Comparison of ENCODE assay signal across 26 cellular contexts in the genomic region with DNA sequence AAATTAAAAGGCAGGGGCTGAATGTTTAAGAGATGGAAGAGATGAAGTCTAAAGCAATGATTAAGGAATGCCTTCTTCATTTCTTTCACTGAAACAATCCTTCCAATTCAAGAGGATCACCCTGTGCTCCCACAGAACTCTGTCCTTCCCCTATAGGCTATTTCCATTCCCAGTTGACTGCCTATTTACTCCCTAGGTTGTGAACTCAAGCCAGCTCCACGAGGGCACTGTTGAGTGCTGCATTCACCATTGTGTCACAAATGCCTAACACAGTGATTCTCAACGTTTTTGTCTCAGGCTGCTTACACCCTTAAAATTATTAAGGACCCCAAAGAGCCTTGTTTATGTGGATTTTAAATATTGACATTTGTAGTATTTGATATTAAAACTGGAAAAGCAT.
"Had no signal": no experiment of that assay in that cellular context is flagged by ENCODE, and none has a peak within 500 bp of the region (broad histone marks: within the 10 kb centered on the region; RNA-seq: fewer than 3 reads in every experiment).

No MANE protein-coding gene starts in this region.

- H3K36me3 Mint-ChIP-seq: activated naive CD4-positive, alpha-beta T cell treated with anti-CD3 and anti-CD28 coated beads, Interleukin-2, amount 10 ng/mL, durations not matched to agents 7 days and 5 days; activated naive CD8-positive, alpha-beta T cell treated with anti-CD3 and anti-CD28 coated beads for 36 hours; T-cell had no signal

- H3K4me2 ChIP-seq: PC-9 had no signal

- H3K27me3 ChIP-seq: brain microvascular endothelial cell, cardiac muscle cell had no signal

- H3K36me3 ChIP-seq: brain microvascular endothelial cell, cardiac muscle cell had no signal

- H3K27ac Mint-ChIP-seq: activated CD8-positive, alpha-beta T cell treated with anti-CD3 and anti-CD28 coated beads for 36 hours; activated naive CD4-positive, alpha-beta T cell treated with anti-CD3 and anti-CD28 coated beads, Interleukin-2, amount 10 ng/mL, durations not matched to agents 7 days and 5 days; activated naive CD8-positive, alpha-beta T cell treated with anti-CD3 and anti-CD28 coated beads for 36 hours; activated T-cell treated with anti-CD3 and anti-CD28 coated beads, Interleukin-2, amount 50 U/mL, for 72 hours; activated T-helper 2 cell treated with anti-CD3 and anti-CD28 coated beads, Interferon-gamma antibody, Interleukin-2, Interleukin-4, amounts not matched to agents 10 μg/mL and 5 μg/mL and 100 μg/mL, durations not matched to agents 14 hours and 24 hours and 36 hours; T-cell had no signal

- H3K27ac ChIP-seq: brain microvascular endothelial cell, cardiac muscle cell, PC-9, VCaP had no signal

- FAIRE-seq: TTC549 had no signal

- H3K4me3 Mint-ChIP-seq: activated CD8-positive, alpha-beta T cell treated with anti-CD3 and anti-CD28 coated beads for 36 hours; activated naive CD4-positive, alpha-beta T cell treated with anti-CD3 and anti-CD28 coated beads, Interleukin-2, amount 10 ng/mL, durations not matched to agents 7 days and 5 days; activated naive CD8-positive, alpha-beta T cell treated with anti-CD3 and anti-CD28 coated beads for 36 hours; activated T-cell treated with anti-CD3 and anti-CD28 coated beads, Interleukin-2, amount 50 U/mL, for 72 hours; T-cell had no signal

- H3K9me3 Mint-ChIP-seq: activated CD8-positive, alpha-beta T cell treated with anti-CD3 and anti-CD28 coated beads for 36 hours; activated naive CD4-positive, alpha-beta T cell treated with anti-CD3 and anti-CD28 coated beads, Interleukin-2, amount 10 ng/mL, durations not matched to agents 7 days and 5 days; activated naive CD8-positive, alpha-beta T cell treated with anti-CD3 and anti-CD28 coated beads for 36 hours; activated T-cell treated with anti-CD3 and anti-CD28 coated beads, Interleukin-2, amount 50 U/mL, for 72 hours; activated T-helper 2 cell treated with anti-CD3 and anti-CD28 coated beads, Interferon-gamma antibody, Interleukin-2, Interleukin-4, amounts not matched to agents 10 μg/mL and 5 μg/mL and 100 μg/mL, durations not matched to agents 14 hours and 24 hours and 36 hours; T-cell had no signal

- DNase-seq: activated CD4-positive, alpha-beta T cell treated with anti-CD3 and anti-CD28 coated beads for 4 hours; activated CD8-positive, alpha-beta memory T cell treated with anti-CD3 and anti-CD28 coated beads, Interleukin-2, amount 50 U/mL, for 4 hours; activated CD8-positive, alpha-beta T cell treated with anti-CD3 and anti-CD28 coated beads for 36 hours; activated gamma-delta T cell treated with Interleukin-2 at 50 U/mL for 16 hours; activated naive CD4-positive, alpha-beta T cell treated with anti-CD3 and anti-CD28 coated beads, Interleukin-2, amount 10 ng/mL, durations not matched to agents 7 days and 5 days; activated naive CD8-positive, alpha-beta T cell treated with anti-CD3 and anti-CD28 coated beads for 36 hours; activated T-cell treated with anti-CD3 and anti-CD28 coated beads, Interleukin-2, amount 50 U/mL, for 72 hours; brain microvascular endothelial cell; KBM-7; NCI-H1092 treated with DMSO at 0.1 percent for 48 hours; NCI-H1417 treated with DMSO at 0.1 percent for 48 hours; NCI-H1694; NCI-H2081 treated with DMSO at 0.1 percent for 48 hours; NCI-H2171; NCI-H2227 treated with DMSO at 0.1 percent for 48 hours; NCI-H446 treated with DMSO at 0.1 percent for 48 hours; NCI-H526; PC-9; SHP77 treated with DMSO at 0.1 percent for 48 hours; T-cell; T-helper 2 cell; T1000 had no signal

- ATAC-seq: activated CD8-positive, alpha-beta T cell treated with anti-CD3 and anti-CD28 coated beads for 36 hours; activated T-cell treated with anti-CD3 and anti-CD28 coated beads, Interleukin-2, amount 50 U/mL, for 72 hours; T-cell had no signal

- H2AFZ ChIP-seq: PC-9 had no signal

- H3K4me3 ChIP-seq: cardiac muscle cell, PC-9 had no signal
